ENCODE assay signal across 8 cellular contexts in genomic region chr11:75706260-75706729, GRCh38. TPM values are rescaled to one million over a fixed set of nuclear protein-coding genes. Genes with fewer than 3 reads are reported as not detected.
DNase-seq lines count a peak whose midpoint lies in the region; ATAC-seq, FAIRE-seq and TF ChIP-seq lines count a peak whose summit lies in the region.

No MANE protein-coding gene starts in this region.

- DNase-seq in EL (peak; percentile 83), HTR-8/SVneo (ENCODE audit: insufficient read length, low spot score) (peak; percentile 89), activated T-cell treated with anti-CD3 and anti-CD28 coated beads for 1 hour (ENCODE audit: low read depth) (peak; percentile 58), esophagus muscularis mucosa (ENCODE audit: extremely low spot score) (peak; percentile 93)
- DNase-seq in naive thymus-derived CD8-positive, alpha-beta T cell = peak; percentile 32 to 70 (median 60)
- DNase-seq in stimulated activated CD8-positive, alpha-beta memory T cell treated with anti-CD3 and anti-CD28 coated beads, Interleukin-7, amount 100 ng/mL, for 4 hours (ENCODE audit: low read depth in 2 of 2) = peak; percentile 8 to 45

- WGBS in esophagus muscularis mucosa = 8% methylated on average over 16 of the region's 17 CpGs

- peak; percentile 87 to 98 for ATAC-seq in naive thymus-derived CD8-positive, alpha-beta T cell
- ATAC-seq in GM18502 (IDR thresholded peaks at IDR 0.05; ENCODE audit: poor library complexity, unreplicated experiment) = no peak

- peak overlapping the region; percentile 64 for H3K4me3 ChIP-seq in OCI-LY3 (ENCODE audit: low read length)
- peak overlapping the region in 3 of 4 donors; percentile 30 to 33 (median 32) for H3K4me3 ChIP-seq in esophagus muscularis mucosa

- TF ChIP-seq POLR2A in esophagus muscularis mucosa (IDR thresholded peaks at IDR 0.05; ENCODE audit: low read depth) = no peak

- H3K4me3 Mint-ChIP-seq in naive thymus-derived CD8-positive, alpha-beta T cell = peak overlapping the region in 4 of 10 donors; percentile 29 to 59 (median 44)

- peak overlapping the region; percentile 74 for H3K4me2 ChIP-seq in OCI-LY3 (ENCODE audit: low read length)

- no peak for TF ChIP-seq EP300 in esophagus muscularis mucosa (IDR thresholded peaks at IDR 0.05)

- H3K36me3 Mint-ChIP-seq in naive thymus-derived CD8-positive, alpha-beta T cell = no peaks in the 10 kb centered on the region

- peaks cover 2 to 20% (median 8%) of the 10 kb centered on the region in 5 donors for H3K27me3 Mint-ChIP-seq in naive thymus-derived CD8-positive, alpha-beta T cell

- H3K27me3 ChIP-seq in OCI-LY3 (ENCODE audit: low read depth, low read length) = 0 out of 2 replicates have a peak, but pooled peaks cover 4% of the 10 kb centered on the region
- no peaks in the 10 kb centered on the region for H3K27me3 ChIP-seq in esophagus muscularis mucosa

- H3K36me3 ChIP-seq in OCI-LY3 (replicated peaks; ENCODE audit: low read depth, low read length) (no peaks in the 10 kb centered on the region), esophagus muscularis mucosa (no peaks in the 10 kb centered on the region)

- peak overlapping the region; percentile 26; the same call in 1 of the 2 replicates for H3K9ac ChIP-seq in OCI-LY3 (ENCODE audit: low read length)

- H3K79me2 ChIP-seq in OCI-LY3 (ENCODE audit: low read length) = no peaks in the 10 kb centered on the region

- no peak overlapping the region for H3K27ac ChIP-seq in OCI-LY3 (ENCODE audit: low read length)
- H3K27ac ChIP-seq in esophagus muscularis mucosa (replicated peaks in 1 of 4) = no peak overlapping the region

- peaks cover 7% of the 10 kb centered on the region; the same call in 1 of the 2 replicates for H3K4me1 ChIP-seq in OCI-LY3 (ENCODE audit: low read length)
- peaks cover 0 to 10% (median 9%) of the 10 kb centered on the region in 4 donors for H3K4me1 ChIP-seq in esophagus muscularis mucosa

- H3K9me3 Mint-ChIP-seq in naive thymus-derived CD8-positive, alpha-beta T cell = peaks cover 0 to 2% (median 0%) of the 10 kb centered on the region in 9 donors

- POLR2A ChIA-PET in naive thymus-derived CD8-positive, alpha-beta T cell (lab: Charles Lee) = interaction anchor here (0.6 kb wide), 1 partner anchor 37 kb away, joined by 4 read pairs; no protein-coding TSS in a partner anchor

- peak; percentile 94 for TF ChIP-seq CTCF in OCI-LY3 (IDR thresholded peaks at IDR 0.05; ENCODE audit: low read depth, low read length)
- peak; percentile 88 to 99 (median 92) for TF ChIP-seq CTCF in esophagus muscularis mucosa (IDR thresholded peaks at IDR 0.05)

- H3K27ac Mint-ChIP-seq in naive thymus-derived CD8-positive, alpha-beta T cell = peak overlapping the region in 1 of 10 donors; percentile 69

- H4K20me1 ChIP-seq in OCI-LY3 (ENCODE audit: insufficient read depth, low read length) = no peaks in the 10 kb centered on the region

- H2AFZ ChIP-seq in OCI-LY3 (ENCODE audit: low read depth, low read length) = peak overlapping the region; percentile 75

- H3K9me3 ChIP-seq in OCI-LY3 (ENCODE audit: insufficient read depth, low read length) (no peaks in the 10 kb centered on the region), esophagus muscularis mucosa (no peaks in the 10 kb centered on the region)

- FAIRE-seq in HTR-8/SVneo (lab: Jason Lieb, UNC) = peak; percentile 95

- H3K4me1 Mint-ChIP-seq in naive thymus-derived CD8-positive, alpha-beta T cell = peaks cover 7 to 15% (median 9%) of the 10 kb centered on the region in 4 donors

- intact Hi-C loops in esophagus muscularis mucosa (cut with DNase I) = loop anchor here (5.0 kb wide), 1 partner anchor 159 kb away; no protein-coding TSS in a partner anchor

RNA-seq across cellular contexts. Expression of gene MOGAT2, which starts 11.3 kb away (rescaled TPM):
- total RNA-seq in esophagus muscularis mucosa = not detected
- not detected for total RNA-seq in naive thymus-derived CD8-positive, alpha-beta T cell
- polyA plus RNA-seq in naive thymus-derived CD8-positive, alpha-beta T cell = not detected

RNA-seq across cellular contexts. Expression of gene MAP6, which starts 37.5 kb away (rescaled TPM):
- total RNA-seq in esophagus muscularis mucosa = 10 to 100 TPM; 20.7 to 43.8 (median 30.5) TPM
- total RNA-seq in naive thymus-derived CD8-positive, alpha-beta T cell = not detected
- polyA plus RNA-seq in naive thymus-derived CD8-positive, alpha-beta T cell = not detected

Comparison
In these comparisons a context has a peak if more than half of its experiments do, and no peak if none do; other contexts are left out.
1. DNase-seq: peak in every context shown above with its lines; median percentile 93 in esophagus muscularis mucosa; 89 in HTR-8/SVneo; 83 in EL; 60 in naive thymus-derived CD8-positive, alpha-beta T cell; 58 in activated T-cell treated with anti-CD3 and anti-CD28 coated beads for 1 hour; 26 in stimulated activated CD8-positive, alpha-beta memory T cell treated with anti-CD3 and anti-CD28 coated beads, Interleukin-7, amount 100 ng/mL, for 4 hours.
2. RNA of gene MAP6, which starts 37.5 kb away (total RNA-seq): 20.7 to 43.8 TPM in esophagus muscularis mucosa; not detected in naive thymus-derived CD8-positive, alpha-beta T cell; every median in the first group is over 10 times any median in the second.